In the genomic region with DNA sequence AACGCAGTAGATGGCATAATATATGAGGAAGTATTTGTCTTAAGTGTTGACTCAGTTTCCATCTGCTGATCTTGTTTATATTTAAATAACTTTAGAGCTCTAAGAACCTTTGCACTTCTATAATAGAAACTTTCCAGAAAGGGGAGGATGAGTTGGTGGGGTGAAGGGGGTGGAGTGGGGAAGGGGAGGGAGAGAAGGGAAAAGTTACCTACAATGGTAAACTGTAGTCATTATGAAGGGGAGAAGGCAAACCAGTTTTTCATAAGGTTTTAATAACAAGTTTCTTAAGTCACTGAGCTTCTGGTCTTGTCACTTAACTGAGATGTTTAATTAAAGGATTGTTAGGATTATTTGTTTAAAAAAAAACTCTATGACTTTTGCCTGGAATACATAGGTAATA, we compare ENCODE assay signal across 8 cellular contexts. TPM values are rescaled to one million over a fixed set of nuclear protein-coding genes. Genes with fewer than 3 reads are reported as not detected.
DNase-seq lines count a peak whose midpoint lies in the region; ATAC-seq and TF ChIP-seq lines count a peak whose summit lies in the region.

No MANE protein-coding gene starts in this region.

- H3K4me3 ChIP-seq in HAP-1 = peak overlapping the region; percentile 26
- peak overlapping the region; percentile 39 to 53 (median 40) for H3K4me3 ChIP-seq in stomach

- H3K27ac ChIP-seq in stomach = peak overlapping the region in 4 of 5 donors; percentile 72 to 90 (median 82)

- peak overlapping the region; percentile 84 for H3K4me3 Mint-ChIP-seq in T-helper 17 cell

- H3K36me3 ChIP-seq in HAP-1 (replicated peaks) = no peaks in the 10 kb centered on the region
- peaks cover 0 to 12% (median 9%) of the 10 kb centered on the region in 4 donors for H3K36me3 ChIP-seq in stomach

- peak overlapping the region; percentile 94 for H3K27ac Mint-ChIP-seq in T-helper 17 cell

- H3K9me3 ChIP-seq in HAP-1 = no peaks in the 10 kb centered on the region
- H3K9me3 ChIP-seq in T-helper 17 cell (ENCODE audit: control insufficient read depth, low read length, poor library complexity, severe bottlenecking) = no peaks in the 10 kb centered on the region
- H3K9me3 ChIP-seq in stomach = no peaks in the 10 kb centered on the region

- no peak for TF ChIP-seq EP300 in stomach (IDR thresholded peaks at IDR 0.05)

- no peak for TF ChIP-seq POLR2A in stomach (IDR thresholded peaks at IDR 0.05)

- in situ Hi-C loops in HAP-1 (cut with MboI; ENCODE audit: low sequenced_read_pairs) = no loop called here

- 0 to 4% (median 0%) methylated on average over 1 of the region's 1 CpG for WGBS in stomach, 5 donors

- POLR2A ChIA-PET in HEK293T (lab: Yijun Ruan, JAX) = interaction anchor here (0.7 to 1.6 kb wide), 5 partner anchors 10 to 65 kb away, joined by 3 to 12 read pairs (median 4); a partner anchor contains a TSS

- H3K4me1 ChIP-seq in HAP-1 (peaks cover 16% of the 10 kb centered on the region), stomach (peaks cover 3 to 28% (median 9%) of the 10 kb centered on the region in 4 donors)

- no peak for ATAC-seq in T-helper 17 cell
- peak; percentile 32 for ATAC-seq in left ventricle myocardium superior
- ATAC-seq in GM18858 (IDR thresholded peaks at IDR 0.05; ENCODE audit: unreplicated experiment) = no peak
- no peak for ATAC-seq in GM21515 (IDR thresholded peaks at IDR 0.05; ENCODE audit: unreplicated experiment)

- H3K4me1 Mint-ChIP-seq in T-helper 17 cell = peaks cover 20% of the 10 kb centered on the region

- no peak for TF ChIP-seq CTCF in stomach (IDR thresholded peaks at IDR 0.05)

- H3K36me3 Mint-ChIP-seq in T-helper 17 cell (ENCODE audit: low read depth) = no peaks in the 10 kb centered on the region

- DNase-seq in HAP-1 (ENCODE audit: low spot score in 2 of 2) (no peak), T-helper 17 cell (no peak), left ventricle myocardium superior (no peak), stomach (no peak), NCI-H526 treated with DMSO at 0.1 percent for 48 hours (lab: John Stamatoyannopoulos, UW) (no peak), HEK293T (ENCODE audit: extremely low spot score) (no peak)

- CTCF ChIA-PET in HEK293T (lab: Yijun Ruan, JAX) = no interaction called here

- no peaks in the 10 kb centered on the region for H3K27me3 Mint-ChIP-seq in T-helper 17 cell

- H3K27me3 ChIP-seq in HAP-1 (ENCODE audit: low read depth) = no peaks in the 10 kb centered on the region
- H3K27me3 ChIP-seq in stomach = no peaks in the 10 kb centered on the region

- intact Hi-C loops in left ventricle myocardium superior (cut with micrococcal nuclease) (no loop called here), stomach (cut with DNase I; ENCODE audit: low total_unique reads) (no loop called here)

TF ChIP-seq in HEK293T, 16 proteins besides CTCF, POLR2A, EP300 and RAD21:
- TF ChIP-seq NFRKB (IDR thresholded peaks at IDR 0.05) = no peak
- TF ChIP-seq TARDBP (IDR thresholded peaks at IDR 0.05) = no peak
- TF ChIP-seq FOXA1 (IDR thresholded peaks at IDR 0.05) = no peak
- no peak for TF ChIP-seq ELF4 (IDR thresholded peaks at IDR 0.05)
- TF ChIP-seq LEF1 (IDR thresholded peaks at IDR 0.05; ENCODE audit: borderline replicate concordance) = no peak
- TF ChIP-seq, protein P1, sequence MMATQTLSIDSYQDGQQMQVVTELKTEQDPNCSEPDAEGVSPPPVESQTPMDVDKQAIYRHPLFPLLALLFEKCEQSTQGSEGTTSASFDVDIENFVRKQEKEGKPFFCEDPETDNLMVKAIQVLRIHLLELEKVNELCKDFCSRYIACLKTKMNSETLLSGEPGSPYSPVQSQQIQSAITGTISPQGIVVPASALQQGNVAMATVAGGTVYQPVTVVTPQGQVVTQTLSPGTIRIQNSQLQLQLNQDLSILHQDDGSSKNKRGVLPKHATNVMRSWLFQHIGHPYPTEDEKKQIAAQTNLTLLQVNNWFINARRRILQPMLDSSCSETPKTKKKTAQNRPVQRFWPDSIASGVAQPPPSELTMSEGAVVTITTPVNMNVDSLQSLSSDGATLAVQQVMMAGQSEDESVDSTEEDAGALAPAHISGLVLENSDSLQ (IDR thresholded peaks at IDR 0.05) = no peak
- no peak for TF ChIP-seq FOXM1 (IDR thresholded peaks at IDR 0.05; ENCODE audit: borderline replicate concordance)
- TF ChIP-seq SP1 (IDR thresholded peaks at IDR 0.05) = no peak
- no peak for TF ChIP-seq L3MBTL2 (conservative IDR thresholded peaks at IDR 0.05)
- no peak for TF ChIP-seq ZNF384 (IDR thresholded peaks at IDR 0.05)

RNA-seq across cellular contexts. Expression of a gene that starts 0.3 kb away (rescaled TPM):
- total RNA-seq in T-helper 17 cell (10 to 100 TPM in 1 of 2 donors, 1 to 10 TPM in 1; 7.1 to 18.2 TPM), left ventricle myocardium superior (5.1 TPM), stomach (10 to 100 TPM; 19.3 to 47.7 (median 37.5) TPM)
- polyA plus RNA-seq in stomach = 1 to 10 TPM; 2.9 to 6.1 (median 5.2) TPM

RNA-seq across cellular contexts. Expression of a gene that starts 11.8 kb away (rescaled TPM):
- total RNA-seq in T-helper 17 cell (10 to 100 TPM; 38.4 to 98.7 TPM), left ventricle myocardium superior (32.2 TPM), stomach (10 to 100 TPM in 1 of 5 donors, 1 to 10 TPM in 2, not detected in 2; 5.8 to 14.1 (median 7.7) TPM)
- polyA plus RNA-seq in stomach = 1 to 10 TPM; 7.5 to 9.3 (median 7.9) TPM
